1 cellular context compared by ENCODE assay signal in genomic region chr4:77073106-77073858, GRCh38.
TF ChIP-seq lines count a peak whose summit lies in the region.

No MANE protein-coding gene starts in this region.

TF ChIP-seq in WTC11, 78 proteins besides CTCF, POLR2A, EP300 and RAD21 (continued from another document):
- TF ChIP-seq TEAD4 (CRISPR knock-in tag; IDR thresholded peaks at IDR 0.05), result no peak
- TF ChIP-seq ETV6 (CRISPR knock-in tag; IDR thresholded peaks at IDR 0.05), result no peak
- TF ChIP-seq NR3C1 (CRISPR knock-in tag; conservative IDR thresholded peaks at IDR 0.05; ENCODE audit: low read depth), result no peak
- TF ChIP-seq FOXJ3 (CRISPR knock-in tag; IDR thresholded peaks at IDR 0.05; ENCODE audit: borderline replicate concordance), result no peak
